Comparison of ENCODE assay signal across 2 cellular contexts in the genomic region with DNA sequence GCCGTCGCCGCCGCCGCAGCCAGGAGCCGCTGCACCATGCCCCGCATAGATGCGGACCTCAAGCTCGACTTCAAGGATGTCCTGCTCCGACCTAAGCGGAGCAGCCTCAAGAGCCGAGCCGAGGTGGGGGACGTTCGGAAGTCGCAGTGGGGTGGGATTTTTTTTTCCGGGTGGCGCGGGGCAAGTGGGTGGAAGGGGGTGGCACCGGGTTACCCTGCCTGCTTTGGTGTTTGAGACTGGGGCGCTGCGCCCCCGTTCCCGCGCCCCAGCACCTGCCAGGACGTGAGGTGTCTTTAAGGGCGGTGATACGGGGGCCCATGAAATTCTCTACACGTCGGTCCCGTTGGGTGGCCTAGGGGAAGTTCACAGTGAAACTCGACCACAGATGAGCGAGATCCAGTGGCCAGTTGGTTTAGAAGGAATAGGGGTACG.
A peak's percentile ranks its signal among the peaks of the same experiment; 100 is the strongest.
TF ChIP-seq lines count a peak whose summit lies in the region.

No MANE protein-coding gene starts in this region.

TF ChIP-seq in GM12878, 131 proteins besides CTCF, POLR2A, EP300 and RAD21:
- TF ChIP-seq ZNF217 (IDR thresholded peaks at IDR 0.05), result no peak
- TF ChIP-seq, protein P1, sequence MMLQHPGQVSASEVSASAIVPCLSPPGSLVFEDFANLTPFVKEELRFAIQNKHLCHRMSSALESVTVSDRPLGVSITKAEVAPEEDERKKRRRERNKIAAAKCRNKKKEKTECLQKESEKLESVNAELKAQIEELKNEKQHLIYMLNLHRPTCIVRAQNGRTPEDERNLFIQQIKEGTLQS (IDR thresholded peaks at IDR 0.05; ENCODE audit: borderline replicate concordance, extremely low read depth, low read depth, low read length), result no peak
- no peak for TF ChIP-seq KDM1A (IDR thresholded peaks at IDR 0.05; ENCODE audit: borderline replicate concordance)
- TF ChIP-seq NFIC (IDR thresholded peaks at IDR 0.05; ENCODE audit: low read depth, low read length), result no peak
- TF ChIP-seq RB1 (IDR thresholded peaks at IDR 0.05; ENCODE audit: borderline replicate concordance), result no peak
- TF ChIP-seq KLF5 (IDR thresholded peaks at IDR 0.05; ENCODE audit: partially characterized antibody), result no peak
- no peak for TF ChIP-seq NR2F1 (conservative IDR thresholded peaks at IDR 0.05)
- no peak for TF ChIP-seq MEF2B (IDR thresholded peaks at IDR 0.05; ENCODE audit: partially characterized antibody, poor library complexity, severe bottlenecking)
- no peak for TF ChIP-seq POLR2AphosphoS2 (IDR thresholded peaks at IDR 0.05; ENCODE audit: low read depth, low read length)
- TF ChIP-seq CHD2 (IDR thresholded peaks at IDR 0.05; ENCODE audit: borderline replicate concordance, low read depth, low read length), result no peak

TF ChIP-seq in HepG2, 621 proteins besides CTCF, POLR2A, EP300 and RAD21:
- TF ChIP-seq RFXANK (CRISPR knock-in tag; IDR thresholded peaks at IDR 0.05), result no peak
- no peak for TF ChIP-seq PHF20 (CRISPR knock-in tag; IDR thresholded peaks at IDR 0.05)
- no peak for TF ChIP-seq ZNF7 (CRISPR knock-in tag; IDR thresholded peaks at IDR 0.05)
- TF ChIP-seq MTF2 (CRISPR knock-in tag; IDR thresholded peaks at IDR 0.05; ENCODE audit: borderline replicate concordance), result 0 out of 2 replicates have a peak, but pooled peaks have one; percentile 63
- no peak for TF ChIP-seq PHF8 (CRISPR knock-in tag; IDR thresholded peaks at IDR 0.05)
- TF ChIP-seq, protein P2, sequence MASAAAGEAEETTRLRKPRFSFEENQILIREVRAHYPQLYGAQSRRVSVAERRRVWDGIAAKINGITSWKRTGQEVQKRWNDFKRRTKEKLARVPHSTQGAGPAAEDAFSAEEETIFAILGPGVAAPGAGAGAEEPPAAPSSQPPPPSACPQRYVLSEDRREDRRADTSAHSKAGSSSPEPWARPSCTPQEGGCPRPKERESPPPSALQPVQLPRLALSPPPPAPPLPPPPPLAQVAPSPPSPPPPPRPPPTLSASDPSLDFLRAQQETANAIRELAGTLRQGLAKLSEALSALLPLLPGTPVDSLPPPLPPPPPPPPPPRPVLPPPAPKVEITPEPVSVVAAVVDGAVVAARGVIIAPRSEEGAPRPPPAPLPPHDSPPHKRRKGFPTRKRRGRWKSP (CRISPR knock-in tag; IDR thresholded peaks at IDR 0.05), result 0 out of 2 replicates have a peak, but pooled peaks have one; percentile 19
- TF ChIP-seq CBX2 (IDR thresholded peaks at IDR 0.05; ENCODE audit: low read depth, low read length), result 0 out of 2 replicates have a peak, but pooled peaks have one; percentile 36
- no peak for TF ChIP-seq CBX2 (CRISPR knock-in tag; IDR thresholded peaks at IDR 0.05; ENCODE audit: low read depth)
- no peak for TF ChIP-seq ZFP36L2 (CRISPR knock-in tag; IDR thresholded peaks at IDR 0.05)
- TF ChIP-seq, protein P3, sequence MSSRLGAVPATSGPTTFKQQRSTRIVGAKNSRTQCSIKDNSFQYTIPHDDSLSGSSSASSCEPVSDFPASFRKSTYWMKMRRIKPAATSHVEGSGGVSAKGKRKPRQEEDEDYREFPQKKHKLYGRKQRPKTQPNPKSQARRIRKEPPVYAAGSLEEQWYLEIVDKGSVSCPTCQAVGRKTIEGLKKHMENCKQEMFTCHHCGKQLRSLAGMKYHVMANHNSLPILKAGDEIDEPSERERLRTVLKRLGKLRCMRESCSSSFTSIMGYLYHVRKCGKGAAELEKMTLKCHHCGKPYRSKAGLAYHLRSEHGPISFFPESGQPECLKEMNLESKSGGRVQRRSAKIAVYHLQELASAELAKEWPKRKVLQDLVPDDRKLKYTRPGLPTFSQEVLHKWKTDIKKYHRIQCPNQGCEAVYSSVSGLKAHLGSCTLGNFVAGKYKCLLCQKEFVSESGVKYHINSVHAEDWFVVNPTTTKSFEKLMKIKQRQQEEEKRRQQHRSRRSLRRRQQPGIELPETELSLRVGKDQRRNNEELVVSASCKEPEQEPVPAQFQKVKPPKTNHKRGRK (CRISPR knock-in tag; IDR thresholded peaks at IDR 0.05), result no peak
- no peak for TF ChIP-seq ZKSCAN1 (IDR thresholded peaks at IDR 0.05; ENCODE audit: low read length)
- no peak for TF ChIP-seq ZNF207 (IDR thresholded peaks at IDR 0.05; ENCODE audit: borderline replicate concordance)
- TF ChIP-seq, protein P4, sequence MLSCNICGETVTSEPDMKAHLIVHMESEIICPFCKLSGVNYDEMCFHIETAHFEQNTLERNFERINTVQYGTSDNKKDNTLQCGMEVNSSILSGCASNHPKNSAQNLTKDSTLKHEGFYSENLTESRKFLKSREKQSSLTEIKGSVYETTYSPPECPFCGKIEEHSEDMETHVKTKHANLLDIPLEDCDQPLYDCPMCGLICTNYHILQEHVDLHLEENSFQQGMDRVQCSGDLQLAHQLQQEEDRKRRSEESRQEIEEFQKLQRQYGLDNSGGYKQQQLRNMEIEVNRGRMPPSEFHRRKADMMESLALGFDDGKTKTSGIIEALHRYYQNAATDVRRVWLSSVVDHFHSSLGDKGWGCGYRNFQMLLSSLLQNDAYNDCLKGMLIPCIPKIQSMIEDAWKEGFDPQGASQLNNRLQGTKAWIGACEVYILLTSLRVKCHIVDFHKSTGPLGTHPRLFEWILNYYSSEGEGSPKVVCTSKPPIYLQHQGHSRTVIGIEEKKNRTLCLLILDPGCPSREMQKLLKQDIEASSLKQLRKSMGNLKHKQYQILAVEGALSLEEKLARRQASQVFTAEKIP (CRISPR knock-in tag; IDR thresholded peaks at IDR 0.05; ENCODE audit: borderline replicate concordance), result no peak
- no peak for TF ChIP-seq ZNF564 (CRISPR knock-in tag; IDR thresholded peaks at IDR 0.05)
- TF ChIP-seq PAWR (CRISPR knock-in tag; IDR thresholded peaks at IDR 0.05; ENCODE audit: borderline replicate concordance), result no peak
- TF ChIP-seq, protein P1 (CRISPR knock-in tag; IDR thresholded peaks at IDR 0.05), result no peak
- TF ChIP-seq RAD51 (IDR thresholded peaks at IDR 0.05; ENCODE audit: borderline replicate concordance), result no peak
- 0 out of 2 replicates have a peak, but pooled peaks have one; percentile 2 for TF ChIP-seq EEA1 (CRISPR knock-in tag; IDR thresholded peaks at IDR 0.05; ENCODE audit: borderline replicate concordance)
- no peak for TF ChIP-seq RFXAP (CRISPR knock-in tag; IDR thresholded peaks at IDR 0.05; ENCODE audit: borderline replicate concordance)
- no peak for TF ChIP-seq ZFP36 (IDR thresholded peaks at IDR 0.05; ENCODE audit: borderline replicate concordance, low read depth, low read length, partially characterized antibody)
- TF ChIP-seq HIVEP1 (CRISPR knock-in tag; IDR thresholded peaks at IDR 0.05), result no peak
- TF ChIP-seq SRY (CRISPR knock-in tag; IDR thresholded peaks at IDR 0.05), result peak; percentile 24; the same call in 1 of the 2 replicates
- TF ChIP-seq ZSCAN29 (CRISPR knock-in tag; conservative IDR thresholded peaks at IDR 0.05), result 0 out of 2 replicates have a peak, but pooled peaks have one; percentile 28
- TF ChIP-seq ZNF292 (CRISPR knock-in tag; IDR thresholded peaks at IDR 0.05; ENCODE audit: borderline replicate concordance, low read depth), result no peak
- TF ChIP-seq HDAC1 (CRISPR knock-in tag; IDR thresholded peaks at IDR 0.05), result 0 out of 2 replicates have a peak, but pooled peaks have one; percentile 20
- no peak for TF ChIP-seq ZNF496 (CRISPR knock-in tag; IDR thresholded peaks at IDR 0.05; ENCODE audit: insufficient replicate concordance)
- TF ChIP-seq, protein P5, sequence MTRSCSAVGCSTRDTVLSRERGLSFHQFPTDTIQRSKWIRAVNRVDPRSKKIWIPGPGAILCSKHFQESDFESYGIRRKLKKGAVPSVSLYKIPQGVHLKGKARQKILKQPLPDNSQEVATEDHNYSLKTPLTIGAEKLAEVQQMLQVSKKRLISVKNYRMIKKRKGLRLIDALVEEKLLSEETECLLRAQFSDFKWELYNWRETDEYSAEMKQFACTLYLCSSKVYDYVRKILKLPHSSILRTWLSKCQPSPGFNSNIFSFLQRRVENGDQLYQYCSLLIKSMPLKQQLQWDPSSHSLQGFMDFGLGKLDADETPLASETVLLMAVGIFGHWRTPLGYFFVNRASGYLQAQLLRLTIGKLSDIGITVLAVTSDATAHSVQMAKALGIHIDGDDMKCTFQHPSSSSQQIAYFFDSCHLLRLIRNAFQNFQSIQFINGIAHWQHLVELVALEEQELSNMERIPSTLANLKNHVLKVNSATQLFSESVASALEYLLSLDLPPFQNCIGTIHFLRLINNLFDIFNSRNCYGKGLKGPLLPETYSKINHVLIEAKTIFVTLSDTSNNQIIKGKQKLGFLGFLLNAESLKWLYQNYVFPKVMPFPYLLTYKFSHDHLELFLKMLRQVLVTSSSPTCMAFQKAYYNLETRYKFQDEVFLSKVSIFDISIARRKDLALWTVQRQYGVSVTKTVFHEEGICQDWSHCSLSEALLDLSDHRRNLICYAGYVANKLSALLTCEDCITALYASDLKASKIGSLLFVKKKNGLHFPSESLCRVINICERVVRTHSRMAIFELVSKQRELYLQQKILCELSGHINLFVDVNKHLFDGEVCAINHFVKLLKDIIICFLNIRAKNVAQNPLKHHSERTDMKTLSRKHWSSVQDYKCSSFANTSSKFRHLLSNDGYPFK (CRISPR knock-in tag; IDR thresholded peaks at IDR 0.05; ENCODE audit: borderline replicate concordance), result no peak
- TF ChIP-seq POLR2AphosphoS5 (IDR thresholded peaks at IDR 0.05; ENCODE audit: low read depth, low read length), result no peak
- TF ChIP-seq, protein P6, sequence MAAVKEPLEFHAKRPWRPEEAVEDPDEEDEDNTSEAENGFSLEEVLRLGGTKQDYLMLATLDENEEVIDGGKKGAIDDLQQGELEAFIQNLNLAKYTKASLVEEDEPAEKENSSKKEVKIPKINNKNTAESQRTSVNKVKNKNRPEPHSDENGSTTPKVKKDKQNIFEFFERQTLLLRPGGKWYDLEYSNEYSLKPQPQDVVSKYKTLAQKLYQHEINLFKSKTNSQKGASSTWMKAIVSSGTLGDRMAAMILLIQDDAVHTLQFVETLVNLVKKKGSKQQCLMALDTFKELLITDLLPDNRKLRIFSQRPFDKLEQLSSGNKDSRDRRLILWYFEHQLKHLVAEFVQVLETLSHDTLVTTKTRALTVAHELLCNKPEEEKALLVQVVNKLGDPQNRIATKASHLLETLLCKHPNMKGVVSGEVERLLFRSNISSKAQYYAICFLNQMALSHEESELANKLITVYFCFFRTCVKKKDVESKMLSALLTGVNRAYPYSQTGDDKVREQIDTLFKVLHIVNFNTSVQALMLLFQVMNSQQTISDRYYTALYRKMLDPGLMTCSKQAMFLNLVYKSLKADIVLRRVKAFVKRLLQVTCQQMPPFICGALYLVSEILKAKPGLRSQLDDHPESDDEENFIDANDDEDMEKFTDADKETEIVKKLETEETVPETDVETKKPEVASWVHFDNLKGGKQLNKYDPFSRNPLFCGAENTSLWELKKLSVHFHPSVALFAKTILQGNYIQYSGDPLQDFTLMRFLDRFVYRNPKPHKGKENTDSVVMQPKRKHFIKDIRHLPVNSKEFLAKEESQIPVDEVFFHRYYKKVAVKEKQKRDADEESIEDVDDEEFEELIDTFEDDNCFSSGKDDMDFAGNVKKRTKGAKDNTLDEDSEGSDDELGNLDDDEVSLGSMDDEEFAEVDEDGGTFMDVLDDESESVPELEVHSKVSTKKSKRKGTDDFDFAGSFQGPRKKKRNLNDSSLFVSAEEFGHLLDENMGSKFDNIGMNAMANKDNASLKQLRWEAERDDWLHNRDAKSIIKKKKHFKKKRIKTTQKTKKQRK (IDR thresholded peaks at IDR 0.05; ENCODE audit: low read length), result no peak
- TF ChIP-seq, protein P7, sequence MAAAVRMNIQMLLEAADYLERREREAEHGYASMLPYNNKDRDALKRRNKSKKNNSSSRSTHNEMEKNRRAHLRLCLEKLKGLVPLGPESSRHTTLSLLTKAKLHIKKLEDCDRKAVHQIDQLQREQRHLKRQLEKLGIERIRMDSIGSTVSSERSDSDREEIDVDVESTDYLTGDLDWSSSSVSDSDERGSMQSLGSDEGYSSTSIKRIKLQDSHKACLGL (CRISPR knock-in tag; IDR thresholded peaks at IDR 0.05), result no peak
- no peak for TF ChIP-seq CENPX (CRISPR knock-in tag; IDR thresholded peaks at IDR 0.05)
- no peak for TF ChIP-seq ATAD3A (CRISPR knock-in tag; IDR thresholded peaks at IDR 0.05)
